ENCODE assay signal across 1 cellular context in genomic region chr20:40641809-40642208, GRCh38.
TF ChIP-seq lines count a peak whose summit lies in the region.

No MANE protein-coding gene starts in this region.

TF ChIP-seq in HepG2, 621 proteins besides CTCF, POLR2A, EP300 and RAD21:
- TF ChIP-seq HNF4A (CRISPR knock-in tag; IDR thresholded peaks at IDR 0.05) (peak; percentile 49), ZNF414 (CRISPR knock-in tag; IDR thresholded peaks at IDR 0.05) (no peak), ZNF207 (IDR thresholded peaks at IDR 0.05; ENCODE audit: borderline replicate concordance) (no peak), UBTF (CRISPR knock-in tag; IDR thresholded peaks at IDR 0.05) (no peak), KDM5B (CRISPR knock-in tag; IDR thresholded peaks at IDR 0.05; ENCODE audit: borderline replicate concordance) (0 out of 2 replicates have a peak, but pooled peaks have one; percentile 15), MXD1 (CRISPR knock-in tag; IDR thresholded peaks at IDR 0.05) (no peak), SMARCC2 (IDR thresholded peaks at IDR 0.05) (no peak)
